ENCODE assay signal across 1 cellular context in genomic region chr5:181052928-181053759, GRCh38.
TF ChIP-seq lines count a peak whose summit lies in the region.

No MANE protein-coding gene starts in this region.

TF ChIP-seq in K562, 482 proteins besides CTCF, POLR2A, EP300 and RAD21 (continued from another document and continues in another):
- TF ChIP-seq PBX2 (CRISPR knock-in tag; IDR thresholded peaks at IDR 0.05; ENCODE audit: low read depth) (no peak), PBX2 (tag; conservative IDR thresholded peaks at IDR 0.05; ENCODE audit: low read depth) (no peak), SETDB1 (IDR thresholded peaks at IDR 0.05; ENCODE audit: low read length) (no peak), TCF7L2 (IDR thresholded peaks at IDR 0.05; ENCODE audit: low read depth, low read length) (no peak), ZNF41 (CRISPR knock-in tag; conservative IDR thresholded peaks at IDR 0.05) (no peak), SRSF7 (optimal IDR thresholded peaks at IDR 0.05; ENCODE audit: low read depth, low read length) (no peak), SIN3B (IDR thresholded peaks at IDR 0.05; ENCODE audit: low read depth) (peak; percentile 52; the same call in 1 of the 2 replicates), TAF7 (tag; IDR thresholded peaks at IDR 0.05) (no peak), NELFE (IDR thresholded peaks at IDR 0.05; ENCODE audit: insufficient read depth, insufficient read length) (no peak), ZNF311 (CRISPR knock-in tag; IDR thresholded peaks at IDR 0.05) (no peak), MCM3 (IDR thresholded peaks at IDR 0.05) (no peak), ZC3H8 (IDR thresholded peaks at IDR 0.05) (no peak), JUND (IDR thresholded peaks at IDR 0.05; ENCODE audit: borderline replicate concordance, low read depth, low read length) (no peak), JUND (tag; IDR thresholded peaks at IDR 0.05; ENCODE audit: borderline replicate concordance, low read depth, low read length) (no peak), NFXL1 (CRISPR knock-in tag; IDR thresholded peaks at IDR 0.05) (no peak), SREBF1 (IDR thresholded peaks at IDR 0.05; ENCODE audit: borderline replicate concordance, low read depth, low read length) (no peak), HDAC6 (IDR thresholded peaks at IDR 0.05; ENCODE audit: low read depth, low read length) (no peak), ZNF253 (CRISPR knock-in tag; conservative IDR thresholded peaks at IDR 0.05) (no peak), IRF9 (tag; IDR thresholded peaks at IDR 0.05) (no peak), FOXK2 (conservative IDR thresholded peaks at IDR 0.05 in 1 of 2, IDR thresholded peaks at IDR 0.05 in 1 of 2; ENCODE audit: low read depth in 2 of 2) (no peak), MIER1 (IDR thresholded peaks at IDR 0.05; ENCODE audit: low read depth) (no peak), SRSF3 (IDR thresholded peaks at IDR 0.05; ENCODE audit: insufficient read depth, low read length) (no peak), RBM22 (IDR thresholded peaks at IDR 0.05; ENCODE audit: low read depth, low read length, poor library complexity, severe bottlenecking) (no peak), ZNF589 (CRISPR knock-in tag; IDR thresholded peaks at IDR 0.05; ENCODE audit: low read depth) (peak; percentile 58; the same call in 1 of the 2 replicates), STAT6 (CRISPR knock-in tag; IDR thresholded peaks at IDR 0.05) (no peak), ZFP91 (CRISPR knock-in tag; IDR thresholded peaks at IDR 0.05) (no peak), FIP1L1 (IDR thresholded peaks at IDR 0.05; ENCODE audit: low read depth, low read length, poor library complexity, severe bottlenecking) (no peak), EZH2 (IDR thresholded peaks at IDR 0.05; ENCODE audit: borderline replicate concordance, low read depth, low read length) (no peak), TRIM28 (IDR thresholded peaks at IDR 0.05) (no peak), BRD4 (IDR thresholded peaks at IDR 0.05) (no peak), BRD9 (IDR thresholded peaks at IDR 0.05; ENCODE audit: low read depth, partially characterized antibody) (no peak), ZFP30 (CRISPR knock-in tag; IDR thresholded peaks at IDR 0.05; ENCODE audit: borderline replicate concordance) (no peak), RFX5 (IDR thresholded peaks at IDR 0.05; ENCODE audit: low read depth, low read length) (no peak), ZNF395 (CRISPR knock-in tag; IDR thresholded peaks at IDR 0.05) (peak; percentile 86; the same call in 1 of the 2 replicates), DDX20 (tag; IDR thresholded peaks at IDR 0.05; ENCODE audit: low read depth) (no peak), ADNP (tag; IDR thresholded peaks at IDR 0.05) (no peak), ZNF717 (CRISPR knock-in tag; IDR thresholded peaks at IDR 0.05) (no peak), FOXA3 (CRISPR knock-in tag; conservative IDR thresholded peaks at IDR 0.05 in 1 of 2, IDR thresholded peaks at IDR 0.05 in 1 of 2) (no peak), NONO (IDR thresholded peaks at IDR 0.05; ENCODE audit: low read depth in 2 of 2, low read length in 1 of 2) (0 out of 4 replicates have a peak, but pooled peaks of 1 of the 2 experiments have one; percentile 16), KLF1 (tag; IDR thresholded peaks at IDR 0.05) (no peak), ZBTB43 (CRISPR knock-in tag; IDR thresholded peaks at IDR 0.05) (no peak), KDM4B (IDR thresholded peaks at IDR 0.05; ENCODE audit: borderline replicate concordance in 2 of 2, low read depth in 1 of 2) (peak in 1 of 2 experiments; percentile 28; a peak in 1 of 4 replicates), CHD2 (IDR thresholded peaks at IDR 0.05; ENCODE audit: low read depth, low read length) (no peak), RFX1 (IDR thresholded peaks at IDR 0.05) (no peak), TGIF2 (CRISPR knock-in tag; IDR thresholded peaks at IDR 0.05) (no peak), ZC3H11A (IDR thresholded peaks at IDR 0.05; ENCODE audit: low read depth, low read length) (no peak), PURB (CRISPR knock-in tag; IDR thresholded peaks at IDR 0.05; ENCODE audit: low read depth) (no peak), HDGF (IDR thresholded peaks at IDR 0.05) (no peak), SRSF1 (IDR thresholded peaks at IDR 0.05; ENCODE audit: low read depth, low read length) (no peak), HNRNPUL1 (IDR thresholded peaks at IDR 0.05; ENCODE audit: low read length) (no peak), POLR2AphosphoS2 (IDR thresholded peaks at IDR 0.05; ENCODE audit: low read length) (no peak), MEF2D (tag; conservative IDR thresholded peaks at IDR 0.05; ENCODE audit: low read depth) (no peak)
- TF ChIP-seq, protein P1, sequence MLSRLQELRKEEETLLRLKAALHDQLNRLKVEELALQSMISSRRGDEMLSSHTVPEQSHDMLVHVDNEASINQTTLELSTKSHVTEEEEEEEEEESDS (CRISPR knock-in tag; IDR thresholded peaks at IDR 0.05), result no peak
- TF ChIP-seq, protein P2, sequence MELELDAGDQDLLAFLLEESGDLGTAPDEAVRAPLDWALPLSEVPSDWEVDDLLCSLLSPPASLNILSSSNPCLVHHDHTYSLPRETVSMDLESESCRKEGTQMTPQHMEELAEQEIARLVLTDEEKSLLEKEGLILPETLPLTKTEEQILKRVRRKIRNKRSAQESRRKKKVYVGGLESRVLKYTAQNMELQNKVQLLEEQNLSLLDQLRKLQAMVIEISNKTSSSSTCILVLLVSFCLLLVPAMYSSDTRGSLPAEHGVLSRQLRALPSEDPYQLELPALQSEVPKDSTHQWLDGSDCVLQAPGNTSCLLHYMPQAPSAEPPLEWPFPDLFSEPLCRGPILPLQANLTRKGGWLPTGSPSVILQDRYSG (tag; conservative IDR thresholded peaks at IDR 0.05; ENCODE audit: low read depth), result no peak
- TF ChIP-seq, protein P3, sequence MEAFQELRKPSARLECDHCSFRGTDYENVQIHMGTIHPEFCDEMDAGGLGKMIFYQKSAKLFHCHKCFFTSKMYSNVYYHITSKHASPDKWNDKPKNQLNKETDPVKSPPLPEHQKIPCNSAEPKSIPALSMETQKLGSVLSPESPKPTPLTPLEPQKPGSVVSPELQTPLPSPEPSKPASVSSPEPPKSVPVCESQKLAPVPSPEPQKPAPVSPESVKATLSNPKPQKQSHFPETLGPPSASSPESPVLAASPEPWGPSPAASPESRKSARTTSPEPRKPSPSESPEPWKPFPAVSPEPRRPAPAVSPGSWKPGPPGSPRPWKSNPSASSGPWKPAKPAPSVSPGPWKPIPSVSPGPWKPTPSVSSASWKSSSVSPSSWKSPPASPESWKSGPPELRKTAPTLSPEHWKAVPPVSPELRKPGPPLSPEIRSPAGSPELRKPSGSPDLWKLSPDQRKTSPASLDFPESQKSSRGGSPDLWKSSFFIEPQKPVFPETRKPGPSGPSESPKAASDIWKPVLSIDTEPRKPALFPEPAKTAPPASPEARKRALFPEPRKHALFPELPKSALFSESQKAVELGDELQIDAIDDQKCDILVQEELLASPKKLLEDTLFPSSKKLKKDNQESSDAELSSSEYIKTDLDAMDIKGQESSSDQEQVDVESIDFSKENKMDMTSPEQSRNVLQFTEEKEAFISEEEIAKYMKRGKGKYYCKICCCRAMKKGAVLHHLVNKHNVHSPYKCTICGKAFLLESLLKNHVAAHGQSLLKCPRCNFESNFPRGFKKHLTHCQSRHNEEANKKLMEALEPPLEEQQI (IDR thresholded peaks at IDR 0.05), result no peak
- TF ChIP-seq, protein P4, sequence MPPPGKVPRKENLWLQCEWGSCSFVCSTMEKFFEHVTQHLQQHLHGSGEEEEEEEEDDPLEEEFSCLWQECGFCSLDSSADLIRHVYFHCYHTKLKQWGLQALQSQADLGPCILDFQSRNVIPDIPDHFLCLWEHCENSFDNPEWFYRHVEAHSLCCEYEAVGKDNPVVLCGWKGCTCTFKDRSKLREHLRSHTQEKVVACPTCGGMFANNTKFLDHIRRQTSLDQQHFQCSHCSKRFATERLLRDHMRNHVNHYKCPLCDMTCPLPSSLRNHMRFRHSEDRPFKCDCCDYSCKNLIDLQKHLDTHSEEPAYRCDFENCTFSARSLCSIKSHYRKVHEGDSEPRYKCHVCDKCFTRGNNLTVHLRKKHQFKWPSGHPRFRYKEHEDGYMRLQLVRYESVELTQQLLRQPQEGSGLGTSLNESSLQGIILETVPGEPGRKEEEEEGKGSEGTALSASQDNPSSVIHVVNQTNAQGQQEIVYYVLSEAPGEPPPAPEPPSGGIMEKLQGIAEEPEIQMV (tag; conservative IDR thresholded peaks at IDR 0.05; ENCODE audit: low read depth), result no peak
